Comparison of ENCODE assay signal across 24 cellular contexts in genomic region chr2:120687210-120687609, GRCh38.
"Had no signal": no experiment of that assay in that cellular context is flagged by ENCODE, and none has a peak within 500 bp of the region (broad histone marks: within the 10 kb centered on the region; RNA-seq: fewer than 3 reads in every experiment).

No MANE protein-coding gene starts in this region.

- H3K36me3 ChIP-seq: stomach, suprapubic skin, thoracic aorta, thyroid gland, tibial artery, tibial nerve, transverse colon, upper lobe of left lung, upper lobe of right lung, uterus, vagina had no signal

- H3K9me3 ChIP-seq: stomach, suprapubic skin, testis, thoracic aorta, thyroid gland, tibial artery, transverse colon, upper lobe of left lung, upper lobe of right lung, uterus, vagina had no signal

- H3K4me3 ChIP-seq: stomach, suprapubic skin, testis, thoracic aorta, thyroid gland, tibial artery, tibial nerve, transverse colon, upper lobe of left lung, upper lobe of right lung, uterus, vagina had no signal

- DNase-seq: stimulated activated CD4-positive, alpha-beta T cell treated with anti-CD3 and anti-CD28 coated beads, Interleukin-4, amount 100 ng/mL, for 1 hour; stimulated activated CD4-positive, alpha-beta T cell treated with anti-CD3 and anti-CD28 coated beads, Interleukin-4, amount 100 ng/mL, for 24 hours; stimulated activated CD4-positive, alpha-beta T cell treated with anti-CD3 and anti-CD28 coated beads, Interleukin-4, amount 100 ng/mL, for 4 hours; stimulated activated naive B cell treated with anti-CD40 and anti-IgM and Interleukin-4, amounts not matched to agents 10 μg/mL and 1 μg/mL and 100 μg/mL, for 72 hours; stimulated activated naive CD4-positive, alpha-beta T cell; stimulated activated naive CD4-positive, alpha-beta T cell treated with Interleukin-2 at 50 U/mL for 16 hours; stimulated activated naive CD8-positive, alpha-beta T cell treated with anti-CD3 and anti-CD28 coated beads, Interleukin-15, amount 100 ng/mL, for 72 hours; stomach; substantia nigra; testis; thyroid gland; tibial artery; transverse colon; upper lobe of left lung; uterus had no signal

- H3K9me3 Mint-ChIP-seq: stimulated activated effector memory CD8-positive, alpha-beta T cell treated with anti-CD3 and anti-CD28 coated beads, Interleukin-12 subunit alpha, Interleukin-12 subunit beta, amount 100 ng/mL, for 72 hours; stimulated activated memory B cell treated with anti-CD40 and anti-IgM and Interleukin-4, amounts not matched to agents 10 μg/mL and 1 μg/mL and 100 μg/mL, for 72 hours; stimulated activated naive CD8-positive, alpha-beta T cell treated with anti-CD3 and anti-CD28 coated beads, Interleukin-15, amount 100 ng/mL, for 72 hours; stimulated activated naive CD8-positive, alpha-beta T cell treated with anti-CD3 and anti-CD28 coated beads, Interleukin-15, Interleukin-2, amounts not matched to agents 100 ng/mL and 50 ng/mL, for 24 hours had no signal

- H3K27ac ChIP-seq: stomach, suprapubic skin, testis, thoracic aorta, thyroid gland, tibial artery, tibial nerve, transverse colon, upper lobe of left lung, upper lobe of right lung, uterus, vagina had no signal

- H3K4me1 Mint-ChIP-seq: stimulated activated effector memory CD8-positive, alpha-beta T cell treated with anti-CD3 and anti-CD28 coated beads, Interleukin-12 subunit alpha, Interleukin-12 subunit beta, amount 100 ng/mL, for 72 hours; stimulated activated memory B cell treated with anti-CD40 and anti-IgM and Interleukin-4, amounts not matched to agents 10 μg/mL and 1 μg/mL and 100 μg/mL, for 72 hours; stimulated activated naive B cell treated with anti-CD40 and anti-IgM and Interleukin-4, amounts not matched to agents 10 μg/mL and 1 μg/mL and 100 μg/mL, for 72 hours; stimulated activated naive CD8-positive, alpha-beta T cell treated with anti-CD3 and anti-CD28 coated beads, Interleukin-15, amount 100 ng/mL, for 72 hours had no signal

- H3K27me3 ChIP-seq: testis, thyroid gland, tibial nerve, upper lobe of left lung, upper lobe of right lung, uterus, vagina had no signal

- H3K36me3 Mint-ChIP-seq: stimulated activated effector memory CD8-positive, alpha-beta T cell treated with anti-CD3 and anti-CD28 coated beads, Interleukin-12 subunit alpha, Interleukin-12 subunit beta, amount 100 ng/mL, for 72 hours; stimulated activated memory B cell treated with anti-CD40 and anti-IgM and Interleukin-4, amounts not matched to agents 10 μg/mL and 1 μg/mL and 100 μg/mL, for 72 hours; stimulated activated naive B cell treated with anti-CD40 and anti-IgM and Interleukin-4, amounts not matched to agents 10 μg/mL and 1 μg/mL and 100 μg/mL, for 72 hours had no signal

- H3K4me1 ChIP-seq: testis, thyroid gland, tibial artery, transverse colon, upper lobe of left lung, upper lobe of right lung, uterus had no signal

- H3K27ac Mint-ChIP-seq: stimulated activated effector memory CD8-positive, alpha-beta T cell treated with anti-CD3 and anti-CD28 coated beads, Interleukin-12 subunit alpha, Interleukin-12 subunit beta, amount 100 ng/mL, for 72 hours; stimulated activated memory B cell treated with anti-CD40 and anti-IgM and Interleukin-4, amounts not matched to agents 10 μg/mL and 1 μg/mL and 100 μg/mL, for 72 hours; stimulated activated naive B cell treated with anti-CD40 and anti-IgM and Interleukin-4, amounts not matched to agents 10 μg/mL and 1 μg/mL and 100 μg/mL, for 72 hours; stimulated activated naive CD8-positive, alpha-beta T cell treated with anti-CD3 and anti-CD28 coated beads, Interleukin-15, amount 100 ng/mL, for 72 hours; stimulated activated naive CD8-positive, alpha-beta T cell treated with anti-CD3 and anti-CD28 coated beads, Interleukin-15, Interleukin-2, amounts not matched to agents 100 ng/mL and 50 ng/mL, for 24 hours had no signal

- H3K4me3 Mint-ChIP-seq: stimulated activated effector memory CD8-positive, alpha-beta T cell treated with anti-CD3 and anti-CD28 coated beads, Interleukin-12 subunit alpha, Interleukin-12 subunit beta, amount 100 ng/mL, for 72 hours; stimulated activated memory B cell treated with anti-CD40 and anti-IgM and Interleukin-4, amounts not matched to agents 10 μg/mL and 1 μg/mL and 100 μg/mL, for 72 hours; stimulated activated naive B cell treated with anti-CD40 and anti-IgM and Interleukin-4, amounts not matched to agents 10 μg/mL and 1 μg/mL and 100 μg/mL, for 72 hours; stimulated activated naive CD8-positive, alpha-beta T cell treated with anti-CD3 and anti-CD28 coated beads, Interleukin-15, amount 100 ng/mL, for 72 hours; stimulated activated naive CD8-positive, alpha-beta T cell treated with anti-CD3 and anti-CD28 coated beads, Interleukin-15, Interleukin-2, amounts not matched to agents 100 ng/mL and 50 ng/mL, for 24 hours had no signal

- ATAC-seq: stimulated activated effector memory CD8-positive, alpha-beta T cell treated with anti-CD3 and anti-CD28 coated beads, Interleukin-12 subunit alpha, Interleukin-12 subunit beta, amount 100 ng/mL, for 72 hours; stimulated activated memory B cell treated with anti-CD40 and anti-IgM and Interleukin-4, amounts not matched to agents 10 μg/mL and 1 μg/mL and 100 μg/mL, for 72 hours; stimulated activated naive B cell treated with anti-CD40 and anti-IgM and Interleukin-4, amounts not matched to agents 10 μg/mL and 1 μg/mL and 100 μg/mL, for 72 hours; stimulated activated naive CD8-positive, alpha-beta T cell treated with anti-CD3 and anti-CD28 coated beads, Interleukin-15, amount 100 ng/mL, for 72 hours; stimulated activated naive CD8-positive, alpha-beta T cell treated with anti-CD3 and anti-CD28 coated beads, Interleukin-15, Interleukin-2, amounts not matched to agents 100 U/mL and 50 U/mL, for 24 hours; upper lobe of right lung had no signal
